In genomic region chr5:11222169-11222568, GRCh38 we compare ENCODE assay signal across 15 cellular contexts.
"Had no signal": no experiment of that assay in that cellular context is flagged by ENCODE, and none has a peak within 500 bp of the region (broad histone marks: within the 10 kb centered on the region; RNA-seq: fewer than 3 reads in every experiment).

No MANE protein-coding gene starts in this region.

- H3K27me3 ChIP-seq: esophagus muscularis mucosa, gastrocnemius medialis, heart right ventricle, ovary, thyroid gland had no signal

- ATAC-seq: gastrocnemius medialis, natural killer cell, right cardiac atrium had no signal

- H3K9me3 Mint-ChIP-seq: dendritic cell treated with granulocyte-macrophage colony-stimulating factor and Interleukin-4, amounts not matched to agents 40 ng/mL and 50 ng/mL, for 4 days; natural killer cell; type B pancreatic cell had no signal

- H3K9me3 ChIP-seq: esophagus muscularis mucosa, gastrocnemius medialis, heart right ventricle, ovary, thyroid gland had no signal

- H3K4me3 Mint-ChIP-seq: dendritic cell treated with granulocyte-macrophage colony-stimulating factor and Interleukin-4, amounts not matched to agents 40 ng/mL and 50 ng/mL, for 4 days; natural killer cell; neural crest cell; type B pancreatic cell had no signal

- DNase-seq: gastrocnemius medialis; heart right ventricle; hypothalamus; kidney glomerular epithelial cell; natural killer cell; ovary; right cardiac atrium; small intestine; stimulated activated CD4-positive, alpha-beta T cell treated with anti-CD3 and anti-CD28 coated beads, Interleukin-12 subunit alpha, Interleukin-12 subunit beta, amount 100 ng/mL, for 4 hours; stimulated activated naive CD4-positive, alpha-beta T cell treated with Interleukin-2 at 50 U/mL for 16 hours; thyroid gland had no signal

- H3K4me1 Mint-ChIP-seq: natural killer cell, neural crest cell had no signal

- H3K36me3 ChIP-seq: esophagus muscularis mucosa, gastrocnemius medialis, heart right ventricle, ovary, thyroid gland had no signal

- H3K4me3 ChIP-seq: esophagus muscularis mucosa, gastrocnemius medialis, heart right ventricle, ovary, thyroid gland had no signal

- H3K4me1 ChIP-seq: esophagus muscularis mucosa, gastrocnemius medialis, heart right ventricle, thyroid gland had no signal

- H3K36me3 Mint-ChIP-seq: natural killer cell, type B pancreatic cell had no signal

- H3K27ac Mint-ChIP-seq: dendritic cell treated with granulocyte-macrophage colony-stimulating factor and Interleukin-4, amounts not matched to agents 40 ng/mL and 50 ng/mL, for 4 days; natural killer cell; type B pancreatic cell had no signal

- H3K27ac ChIP-seq: esophagus muscularis mucosa, gastrocnemius medialis, heart right ventricle, ovary, thyroid gland had no signal

- H3K27me3 Mint-ChIP-seq: dendritic cell treated with granulocyte-macrophage colony-stimulating factor and Interleukin-4, amounts not matched to agents 40 ng/mL and 50 ng/mL, for 4 days; type B pancreatic cell had no signal
